In the genomic region with DNA sequence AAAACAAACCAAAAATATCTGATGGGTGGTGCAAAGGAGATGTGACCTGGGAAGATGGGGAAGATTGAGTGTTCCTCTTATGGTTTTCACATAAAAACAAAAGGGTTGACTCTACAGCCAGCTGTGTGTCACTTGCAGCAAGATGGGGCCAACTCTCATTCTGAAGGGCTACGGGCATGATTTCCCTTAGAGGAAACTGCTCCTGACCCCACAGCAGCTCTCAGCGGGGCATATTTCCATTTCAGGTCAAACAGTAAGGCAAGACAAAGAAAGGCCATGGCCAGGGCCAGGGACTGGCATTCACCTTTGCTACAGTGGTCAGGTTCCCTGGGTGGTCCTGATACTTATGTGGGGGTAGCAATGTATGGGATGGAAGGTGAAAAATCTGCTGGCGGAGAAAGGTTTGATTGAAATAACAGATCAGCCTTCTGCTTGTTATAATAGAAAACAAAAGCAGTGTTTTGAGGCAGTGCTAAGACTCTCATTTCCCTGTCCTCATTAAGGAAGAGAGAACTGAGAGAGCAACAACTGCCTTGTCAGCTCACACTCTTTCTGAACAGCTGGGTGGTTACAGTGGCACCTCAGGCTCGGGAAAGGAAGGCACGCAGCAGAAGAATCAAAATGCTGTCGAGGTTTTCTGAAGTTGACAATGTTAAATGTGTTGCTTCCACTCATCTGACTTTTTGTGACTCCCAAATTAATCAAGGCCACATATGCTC, we compare ENCODE assay signal across 10 cellular contexts.
DNase-seq lines count a peak whose midpoint lies in the region; ATAC-seq lines count a peak whose summit lies in the region.
"Had no signal": no experiment of that assay in that cellular context is flagged by ENCODE, and none has a peak within 500 bp of the region (broad histone marks: within the 10 kb centered on the region; RNA-seq: fewer than 3 reads in every experiment).

No MANE protein-coding gene starts in this region.

- peak; percentile 47 for DNase-seq in medulla oblongata (ENCODE audit: extremely low spot score)
- DNase-seq in activated naive CD4-positive, alpha-beta T cell treated with anti-CD3 and anti-CD28 coated beads, Interleukin-2, amount 50 U/mL, for 16 hours: no peak
- DNase-seq in hypothalamus (lab: John Stamatoyannopoulos, UW): no peak
- DNase-seq in NCI-H524 treated with DMSO at 0.1 percent for 48 hours (lab: John Stamatoyannopoulos, UW): no peak
- no peak for DNase-seq in NCI-H2171 treated with DMSO at 0.1 percent for 48 hours (lab: John Stamatoyannopoulos, UW)
- DNase-seq: NCI-H187; stimulated activated CD4-positive, alpha-beta T cell treated with anti-CD3 and anti-CD28 coated beads, Interleukin-4, amount 100 ng/mL, for 4 hours had no signal

- ATAC-seq in GM18508 (IDR thresholded peaks at IDR 0.05; ENCODE audit: insufficient read depth, unreplicated experiment) (peak; percentile 92), GM21717 (IDR thresholded peaks at IDR 0.05; ENCODE audit: unreplicated experiment) (peak; percentile 99), HG03469 (IDR thresholded peaks at IDR 0.05; ENCODE audit: unreplicated experiment) (peak; percentile 94)
